Comparison of ENCODE assay signal across 11 cellular contexts in genomic region chr1:43388021-43388575, GRCh38. TPM values are rescaled to one million over a fixed set of nuclear protein-coding genes. Genes with fewer than 3 reads are reported as not detected.
DNase-seq lines count a peak whose midpoint lies in the region; ATAC-seq and TF ChIP-seq lines count a peak whose summit lies in the region.
"Had no signal": no experiment of that assay in that cellular context is flagged by ENCODE, and none has a peak within 500 bp of the region (broad histone marks: within the 10 kb centered on the region; RNA-seq: fewer than 3 reads in every experiment).

No MANE protein-coding gene starts in this region.

- peak overlapping the region; percentile 64 for H3K27ac Mint-ChIP-seq in activated T-helper 1 cell treated with anti-CD3 and anti-CD28 coated beads, Interleukin-12 subunit alpha, Interleukin-12 subunit beta, Interleukin-2, Interleukin-4 antibody, amounts not matched to agents 30 ng/mL and 10 ng/mL and 1 ng/mL, durations not matched to agents 14 hours and 24 hours and 36 hours

- no peaks in the 10 kb centered on the region for H3K27me3 Mint-ChIP-seq in activated T-helper 1 cell treated with anti-CD3 and anti-CD28 coated beads, Interleukin-12 subunit alpha, Interleukin-12 subunit beta, Interleukin-2, Interleukin-4 antibody, amounts not matched to agents 30 ng/mL and 10 ng/mL and 1 ng/mL, durations not matched to agents 14 hours and 24 hours and 36 hours (ENCODE audit: insufficient read depth)

- TF ChIP-seq POLR2A in heart left ventricle (IDR thresholded peaks at IDR 0.05) (no peak), tibial nerve (IDR thresholded peaks at IDR 0.05) (no peak)

- no peak for DNase-seq in heart left ventricle
- DNase-seq in right atrium auricular region (ENCODE audit: low spot score): no peak
- DNase-seq in activated T-helper 1 cell treated with anti-CD3 and anti-CD28 coated beads, Interleukin-12 subunit alpha, Interleukin-12 subunit beta, Interleukin-2, Interleukin-4 antibody, amounts not matched to agents 30 ng/mL and 10 ng/mL and 1 ng/mL, durations not matched to agents 14 hours and 24 hours and 36 hours (ENCODE audit: low spot score): no peak
- no peak for DNase-seq in hepatocyte (ENCODE audit: low spot score)
- DNase-seq in thoracic aorta (ENCODE audit: low spot score): no peak
- no peak for DNase-seq in NCI-H1694 treated with DMSO at 0.1 percent for 48 hours (lab: John Stamatoyannopoulos, UW)
- no peak for DNase-seq in iPS-NIHi7 (ENCODE audit: extremely low spot score)
- DNase-seq in tibial nerve (ENCODE audit: low spot score in 2 of 2): no peak
- DNase-seq: cerebellar nuclear complex, DMS153 had no signal

- H3K79me2 ChIP-seq in hepatocyte: peaks cover 52% of the 10 kb centered on the region

- H3K4me3 Mint-ChIP-seq in activated T-helper 1 cell treated with anti-CD3 and anti-CD28 coated beads, Interleukin-12 subunit alpha, Interleukin-12 subunit beta, Interleukin-2, Interleukin-4 antibody, amounts not matched to agents 30 ng/mL and 10 ng/mL and 1 ng/mL, durations not matched to agents 14 hours and 24 hours and 36 hours: peak overlapping the region; percentile 99

- H3K4me1 Mint-ChIP-seq in activated T-helper 1 cell treated with anti-CD3 and anti-CD28 coated beads, Interleukin-12 subunit alpha, Interleukin-12 subunit beta, Interleukin-2, Interleukin-4 antibody, amounts not matched to agents 30 ng/mL and 10 ng/mL and 1 ng/mL, durations not matched to agents 14 hours and 24 hours and 36 hours (ENCODE audit: low read depth): peaks cover 40% of the 10 kb centered on the region

- no peak for ATAC-seq in heart left ventricle
- no peak for ATAC-seq in thoracic aorta (ENCODE audit: insufficient number of reproducible peaks, low FRiP score, low read depth)

- H3K4me2 ChIP-seq in hepatocyte: peak overlapping the region; percentile 100

- H3K4me3 ChIP-seq in heart left ventricle (peak overlapping the region in 7 of 12 donors; percentile 71 to 98 (median 89)), right atrium auricular region (no peak overlapping the region), hepatocyte (no peak overlapping the region), thoracic aorta (peak overlapping the region; percentile 85), tibial nerve (peak overlapping the region in 2 of 4 donors; percentile 68 to 75)

- no peaks in the 10 kb centered on the region for H3K9me3 ChIP-seq in heart left ventricle
- H3K9me3 ChIP-seq in right atrium auricular region: no peaks in the 10 kb centered on the region
- H3K9me3 ChIP-seq in hepatocyte (ENCODE audit: low read depth): no peaks in the 10 kb centered on the region
- H3K9me3 ChIP-seq in thoracic aorta: no peaks in the 10 kb centered on the region
- H3K9me3 ChIP-seq in tibial nerve: no peaks in the 10 kb centered on the region

- no peak for TF ChIP-seq EP300 in tibial nerve (IDR thresholded peaks at IDR 0.05)

- no peaks in the 10 kb centered on the region for H3K9me3 Mint-ChIP-seq in activated T-helper 1 cell treated with anti-CD3 and anti-CD28 coated beads, Interleukin-12 subunit alpha, Interleukin-12 subunit beta, Interleukin-2, Interleukin-4 antibody, amounts not matched to agents 30 ng/mL and 10 ng/mL and 1 ng/mL, durations not matched to agents 14 hours and 24 hours and 36 hours

- no peaks in the 10 kb centered on the region for H3K27me3 ChIP-seq in heart left ventricle
- no peaks in the 10 kb centered on the region for H3K27me3 ChIP-seq in right atrium auricular region
- no peaks in the 10 kb centered on the region for H3K27me3 ChIP-seq in hepatocyte
- no peaks in the 10 kb centered on the region for H3K27me3 ChIP-seq in thoracic aorta (replicated peaks; ENCODE audit: insufficient read depth)
- H3K27me3 ChIP-seq in tibial nerve: no peaks in the 10 kb centered on the region

- intact Hi-C loops in heart left ventricle (cut with DNase I): loop anchor here in 7 of 10 donors (2.0 to 10.0 kb wide), 4 partner anchors 19 to 463 kb away; partner anchors contain the start of gene ELOVL1 (in 2 of the 7)
- intact Hi-C loops in activated T-helper 1 cell treated with anti-CD3 and anti-CD28 coated beads, Interleukin-12 subunit alpha, Interleukin-12 subunit beta, Interleukin-2, Interleukin-4 antibody, amounts not matched to agents 30 ng/mL and 10 ng/mL and 1 ng/mL, durations not matched to agents 14 hours and 24 hours and 36 hours (cut with micrococcal nuclease): no loop called here

- peaks cover 43% of the 10 kb centered on the region for H3K36me3 Mint-ChIP-seq in activated T-helper 1 cell treated with anti-CD3 and anti-CD28 coated beads, Interleukin-12 subunit alpha, Interleukin-12 subunit beta, Interleukin-2, Interleukin-4 antibody, amounts not matched to agents 30 ng/mL and 10 ng/mL and 1 ng/mL, durations not matched to agents 14 hours and 24 hours and 36 hours (ENCODE audit: low read depth)

- 60 to 64% (median 61%) methylated on average over 4 of the region's 4 CpGs for WGBS in heart left ventricle, 4 donors
- WGBS in hepatocyte (ENCODE audit: low lambda C conversion rate, missing lambda C conversion rate): 86% methylated on average over 4 of the region's 4 CpGs
- WGBS in tibial nerve, 2 donors: 33 to 37% methylated on average over 4 of the region's 4 CpGs

- H3K9me2 ChIP-seq in hepatocyte (replicated peaks; ENCODE audit: insufficient read depth): no peaks in the 10 kb centered on the region

- TF ChIP-seq CTCF in heart left ventricle (IDR thresholded peaks at IDR 0.05) (no peak), right atrium auricular region (IDR thresholded peaks at IDR 0.05) (no peak), hepatocyte (IDR thresholded peaks at IDR 0.05; ENCODE audit: poor library complexity) (no peak), thoracic aorta (IDR thresholded peaks at IDR 0.05) (no peak), tibial nerve (IDR thresholded peaks at IDR 0.05) (no peak)

- H3K36me3 ChIP-seq in heart left ventricle (peaks cover 0 to 50% (median 48%) of the 10 kb centered on the region in 9 donors), right atrium auricular region (peaks cover 45% of the 10 kb centered on the region), hepatocyte (replicated peaks; ENCODE audit: insufficient read depth, low read depth) (peaks cover 10% of the 10 kb centered on the region), thoracic aorta (peaks cover 39% of the 10 kb centered on the region), tibial nerve (peaks cover 0 to 45% (median 30%) of the 10 kb centered on the region in 3 donors)

- no peak overlapping the region for H2AFZ ChIP-seq in hepatocyte

- H3K4me1 ChIP-seq in heart left ventricle: peaks cover 13 to 32% (median 26%) of the 10 kb centered on the region in 12 donors
- peaks cover 0 to 33% of the 10 kb centered on the region in 2 donors for H3K4me1 ChIP-seq in right atrium auricular region
- H3K4me1 ChIP-seq in hepatocyte (ENCODE audit: insufficient read depth): peaks cover 19% of the 10 kb centered on the region
- peaks cover 12 to 33% of the 10 kb centered on the region in 2 donors for H3K4me1 ChIP-seq in thoracic aorta (ENCODE audit: control insufficient read depth in 1 of 2, low read depth in 2 of 2)
- peaks cover 0 to 36% (median 26%) of the 10 kb centered on the region in 4 donors for H3K4me1 ChIP-seq in tibial nerve

- peaks cover 8% of the 10 kb centered on the region for H4K20me1 ChIP-seq in hepatocyte (ENCODE audit: insufficient read depth, poor library complexity, severe bottlenecking)

- H3K27ac ChIP-seq in heart left ventricle (no peak overlapping the region), right atrium auricular region (no peak overlapping the region), hepatocyte (no peak overlapping the region), thoracic aorta (no peak overlapping the region), tibial nerve (peak overlapping the region in 2 of 4 donors; percentile 23 to 90)

RNA-seq across cellular contexts. Expression of gene MED8, which starts 1.5 kb away (rescaled TPM):
- total RNA-seq in heart left ventricle: 10 to 100 TPM; 13.7 to 25.4 (median 16.9) TPM
- polyA plus RNA-seq in heart left ventricle: 10 to 100 TPM; 11.7 to 31.4 TPM
- total RNA-seq in right atrium auricular region: 10 to 100 TPM; 18.8 to 21.3 TPM
- total RNA-seq in activated T-helper 1 cell treated with anti-CD3 and anti-CD28 coated beads, Interleukin-12 subunit alpha, Interleukin-12 subunit beta, Interleukin-2, Interleukin-4 antibody, amounts not matched to agents 30 ng/mL and 10 ng/mL and 1 ng/mL, durations not matched to agents 14 hours and 24 hours and 36 hours: 43.0 and 48.5 TPM in 2 replicates
- total RNA-seq in hepatocyte: 58.6 and 60.6 TPM in 2 replicates
- 68.3 and 70.4 TPM in 2 replicates for polyA plus RNA-seq in hepatocyte
- total RNA-seq in thoracic aorta: 10 to 100 TPM; 33.8 to 52.7 TPM
- total RNA-seq in tibial nerve: 10 to 100 TPM; 22.8 to 35.1 (median 28.5) TPM

RNA-seq across cellular contexts. Expression of gene SZT2, which starts 1.6 kb away (rescaled TPM):
- total RNA-seq in heart left ventricle (10 to 100 TPM; 19.0 to 39.7 (median 24.4) TPM), right atrium auricular region (10 to 100 TPM; 17.5 to 22.8 TPM), hepatocyte (13.7 and 18.8 TPM in 2 replicates), thoracic aorta (10 to 100 TPM; 50.0 to 65.3 TPM), tibial nerve (10 to 100 TPM; 49.2 to 68.7 (median 57.3) TPM)
- polyA plus RNA-seq in heart left ventricle (10 to 100 TPM; 13.1 to 29.1 TPM), hepatocyte (13.8 and 14.8 TPM in 2 replicates)
- total RNA-seq in activated T-helper 1 cell treated with anti-CD3 and anti-CD28 coated beads, Interleukin-12 subunit alpha, Interleukin-12 subunit beta, Interleukin-2, Interleukin-4 antibody, amounts not matched to agents 30 ng/mL and 10 ng/mL and 1 ng/mL, durations not matched to agents 14 hours and 24 hours and 36 hours: 59.2 and 64.5 TPM in 2 replicates

RNA-seq across cellular contexts. Expression of gene ELOVL1, which starts 20.3 kb away (rescaled TPM):
- total RNA-seq in heart left ventricle (10 to 100 TPM; 22.1 to 63.5 (median 33.6) TPM), right atrium auricular region (10 to 100 TPM; 24.3 to 41.4 TPM), hepatocyte (90.8 and 92.4 TPM in 2 replicates), thoracic aorta (10 to 100 TPM; 36.3 to 40.8 TPM), tibial nerve (10 to 100 TPM; 48.6 to 66.6 (median 50.8) TPM)
- polyA plus RNA-seq in heart left ventricle (10 to 100 TPM; 25.7 to 93.4 TPM), hepatocyte (175 and 185 TPM in 2 replicates)
- 81.8 and 85.7 TPM in 2 replicates for total RNA-seq in activated T-helper 1 cell treated with anti-CD3 and anti-CD28 coated beads, Interleukin-12 subunit alpha, Interleukin-12 subunit beta, Interleukin-2, Interleukin-4 antibody, amounts not matched to agents 30 ng/mL and 10 ng/mL and 1 ng/mL, durations not matched to agents 14 hours and 24 hours and 36 hours

RNA-seq across cellular contexts. Expression of gene CDC20, which starts 29.3 kb away (rescaled TPM):
- total RNA-seq in heart left ventricle (10 to 100 TPM in 1 of 9 donors, 1 to 10 TPM in 5, under 1 TPM in 3; 0.45 to 16.9 (median 1.5) TPM), right atrium auricular region (1 to 10 TPM in 1 of 2 donors, under 1 TPM in 1; 0.63 to 2.5 TPM), hepatocyte (12.2 and 13.6 TPM in 2 replicates), thoracic aorta (under 1 TPM; 0.35 to 0.41 TPM), tibial nerve (1 to 10 TPM in 3 of 4 donors, under 1 TPM in 1; 0.42 to 3.5 (median 1.5) TPM)
- polyA plus RNA-seq in heart left ventricle (under 1 TPM; 0.38 to 0.49 TPM), hepatocyte (19.7 and 21.5 TPM in 2 replicates)
- total RNA-seq in activated T-helper 1 cell treated with anti-CD3 and anti-CD28 coated beads, Interleukin-12 subunit alpha, Interleukin-12 subunit beta, Interleukin-2, Interleukin-4 antibody, amounts not matched to agents 30 ng/mL and 10 ng/mL and 1 ng/mL, durations not matched to agents 14 hours and 24 hours and 36 hours: 82.9 and 91.8 TPM in 2 replicates

RNA-seq across cellular contexts. Expression of gene MPL, which starts 50.5 kb away (rescaled TPM):
- total RNA-seq in heart left ventricle (under 1 TPM; 0.25 to 0.98 (median 0.59) TPM), right atrium auricular region (under 1 TPM in 1 of 2 donors, not detected in 1; 0.39 TPM), hepatocyte (not detected in 2 replicates), thoracic aorta (not detected), tibial nerve (1 to 10 TPM in 1 of 4 donors, under 1 TPM in 1, not detected in 2; 0.66 to 1.7 TPM)
- polyA plus RNA-seq in heart left ventricle (under 1 TPM in 1 of 2 donors, not detected in 1; 0.11 TPM), hepatocyte (0.16 and 0.54 TPM in 2 replicates)
- not detected in 2 replicates for total RNA-seq in activated T-helper 1 cell treated with anti-CD3 and anti-CD28 coated beads, Interleukin-12 subunit alpha, Interleukin-12 subunit beta, Interleukin-2, Interleukin-4 antibody, amounts not matched to agents 30 ng/mL and 10 ng/mL and 1 ng/mL, durations not matched to agents 14 hours and 24 hours and 36 hours
- total RNA-seq: mucosa of gallbladder had no signal

Comparison
In these comparisons a context has a peak if more than half of its experiments do, and no peak if none do; other contexts are left out.
1. H3K4me3 ChIP-seq: peak in heart left ventricle (7 of 12) and thoracic aorta (single experiment); none in right atrium auricular region (0 of 2) and hepatocyte (single experiment).